8 cellular contexts compared by ENCODE assay signal in genomic region chr14:36418937-36419336, GRCh38.
"Had no signal": no experiment of that assay in that cellular context is flagged by ENCODE, and none has a peak within 500 bp of the region (broad histone marks: within the 10 kb centered on the region; RNA-seq: fewer than 3 reads in every experiment).

No MANE protein-coding gene starts in this region.

- H3K27ac Mint-ChIP-seq: GM23338, H9, HFFc6 had no signal

- H3K27ac ChIP-seq: HL-60 had no signal

- DNase-seq: H9, HCEC 1CT, HFFc6, IMR-90, KG1 had no signal

- ATAC-seq: GM23338, K562 had no signal

- H3K4me3 Mint-ChIP-seq: GM23338, H9, HFFc6 had no signal
